In genomic region chr4:163622351-163623051, GRCh38 we compare ENCODE assay signal across 18 cellular contexts.
DNase-seq lines count a peak whose midpoint lies in the region; ATAC-seq and TF ChIP-seq lines count a peak whose summit lies in the region.
"Had no signal": no experiment of that assay in that cellular context is flagged by ENCODE, and none has a peak within 500 bp of the region (broad histone marks: within the 10 kb centered on the region; RNA-seq: fewer than 3 reads in every experiment).

No MANE protein-coding gene starts in this region.

- 55 to 81% (median 69%) methylated on average over 5 of the region's 5 CpGs for WGBS in spleen, 5 donors

- peak; percentile 60 for ATAC-seq in left lung
- ATAC-seq: HCT116 had no signal

- intact Hi-C loops in left lung (cut with DNase I) = no loop called here
- intact Hi-C loops in spleen (cut with DNase I; ENCODE audit: low total_unique reads) = no loop called here

- peaks cover 14% of the 10 kb centered on the region for H3K4me1 ChIP-seq in OCI-LY3 (ENCODE audit: low read length)
- H3K4me1 ChIP-seq in left lung = peaks cover 0 to 7% of the 10 kb centered on the region in 2 donors
- H3K4me1 ChIP-seq in spleen = peaks cover 0 to 8% (median 0%) of the 10 kb centered on the region in 6 donors
- H3K4me1 ChIP-seq: Peyer's patch, SJSA1 had no signal

- DNase-seq in CD1c-positive myeloid dendritic cell (ENCODE audit: extremely low spot score) (peak; percentile 41), left lung (no peak), spleen (no peak), erythroblast (lab: John Stamatoyannopoulos, UW) (no peak), NCI-H1694 treated with DMSO at 0.1 percent for 48 hours (lab: John Stamatoyannopoulos, UW) (no peak)
- no peak for DNase-seq in activated CD4-positive, alpha-beta T cell treated with anti-CD3 and anti-CD28 coated beads for 4 hours
- DNase-seq: CD8-positive, alpha-beta memory T cell; NCI-H1105; NCI-H146; NCI-H2029 treated with DMSO at 0.1 percent for 48 hours; NCI-H226; NCI-H510A treated with DMSO at 0.1 percent for 48 hours; NCI-H748 treated with DMSO at 0.1 percent for 48 hours; Peyer's patch had no signal

- no peaks in the 10 kb centered on the region for H4K20me1 ChIP-seq in OCI-LY3 (ENCODE audit: insufficient read depth, low read length)
- H4K20me1 ChIP-seq: BLaER1 treated with 17β-estradiol and CSF1 and Interleukin-3, amounts not matched to agents 10 nM and 100 nM had no signal

- H3K9ac ChIP-seq in OCI-LY3 (ENCODE audit: low read length) = no peak overlapping the region

- H3K4me2 ChIP-seq in OCI-LY3 (ENCODE audit: low read length) = no peak overlapping the region

- TF ChIP-seq POLR2A in spleen (IDR thresholded peaks at IDR 0.05) = no peak
- TF ChIP-seq POLR2A in erythroblast (IDR thresholded peaks at IDR 0.05; ENCODE audit: low read length) = no peak

- no peaks in the 10 kb centered on the region for H3K79me2 ChIP-seq in OCI-LY3 (ENCODE audit: low read length)

- peaks cover 8% of the 10 kb centered on the region for H3K36me3 ChIP-seq in OCI-LY3 (replicated peaks; ENCODE audit: low read depth, low read length)
- no peaks in the 10 kb centered on the region for H3K36me3 ChIP-seq in left lung
- no peaks in the 10 kb centered on the region for H3K36me3 ChIP-seq in spleen
- H3K36me3 ChIP-seq: BLaER1 treated with 17β-estradiol and CSF1 and Interleukin-3, amounts not matched to agents 10 nM and 100 nM; Peyer's patch; SJSA1 had no signal

- H3K27ac ChIP-seq in OCI-LY3 (ENCODE audit: low read length) = no peak overlapping the region
- peak overlapping the region in 1 of 2 donors; percentile 59 for H3K27ac ChIP-seq in left lung
- peak overlapping the region in 5 of 8 donors; percentile 41 to 70 (median 61) for H3K27ac ChIP-seq in spleen
- H3K27ac ChIP-seq: SJSA1 had no signal

- H3K4me3 ChIP-seq in OCI-LY3 (ENCODE audit: low read length) = no peak overlapping the region
- no peak overlapping the region for H3K4me3 ChIP-seq in left lung
- H3K4me3 ChIP-seq in spleen = no peak overlapping the region
- H3K4me3 ChIP-seq: BLaER1 treated with 17β-estradiol and CSF1 and Interleukin-3, amounts not matched to agents 10 nM and 100 nM; Peyer's patch; SJSA1 had no signal

- no peaks in the 10 kb centered on the region for H3K27me3 ChIP-seq in OCI-LY3 (ENCODE audit: low read depth, low read length)
- H3K27me3 ChIP-seq in left lung = no peaks in the 10 kb centered on the region
- H3K27me3 ChIP-seq in spleen (replicated peaks in 1 of 7) = no peaks in the 10 kb centered on the region
- H3K27me3 ChIP-seq: BLaER1 treated with 17β-estradiol and CSF1 and Interleukin-3, amounts not matched to agents 10 nM and 100 nM; Peyer's patch; SJSA1 had no signal

- H3K9me3 ChIP-seq in OCI-LY3 (ENCODE audit: insufficient read depth, low read length) (0 out of 2 replicates have a peak, but pooled peaks cover 6% of the 10 kb centered on the region), left lung (no peaks in the 10 kb centered on the region), spleen (no peaks in the 10 kb centered on the region)
- H3K9me3 ChIP-seq: BLaER1 treated with 17β-estradiol and CSF1 and Interleukin-3, amounts not matched to agents 10 nM and 100 nM; Peyer's patch; SJSA1 had no signal

- H2AFZ ChIP-seq in OCI-LY3 (ENCODE audit: low read depth, low read length) = 0 out of 2 replicates have a peak overlapping the region, but pooled peaks have one; percentile 23

- no peak for TF ChIP-seq CTCF in OCI-LY3 (IDR thresholded peaks at IDR 0.05; ENCODE audit: low read depth, low read length)
- TF ChIP-seq CTCF in left lung (IDR thresholded peaks at IDR 0.05) = no peak
- TF ChIP-seq CTCF in spleen (IDR thresholded peaks at IDR 0.05 in 8 of 11, conservative IDR thresholded peaks at IDR 0.05 in 3 of 11) = no peak
